Comparison of ENCODE assay signal across 7 cellular contexts in genomic region chr9:124870723-124871122, GRCh38. TPM values are rescaled to one million over a fixed set of nuclear protein-coding genes. Genes with fewer than 3 reads are reported as not detected.
DNase-seq lines count a peak whose midpoint lies in the region; ATAC-seq and TF ChIP-seq lines count a peak whose summit lies in the region.

No MANE protein-coding gene starts in this region.

- peak overlapping the region; percentile 96 for H3K4me3 Mint-ChIP-seq in HFFc6
- peak overlapping the region; percentile 81 for H3K4me3 Mint-ChIP-seq in activated CD4-positive, alpha-beta memory T cell treated with anti-CD3 and anti-CD28 coated beads for 36 hours
- peak overlapping the region; percentile 94 for H3K4me3 Mint-ChIP-seq in stimulated activated memory B cell treated with anti-CD40 and anti-IgM and Interleukin-4, amounts not matched to agents 10 μg/mL and 1 μg/mL and 100 μg/mL, for 72 hours

- H3K27me3 Mint-ChIP-seq in HFFc6 (ENCODE audit: insufficient read depth): no peaks in the 10 kb centered on the region; the same call in none of the 2 replicates
- H3K27me3 Mint-ChIP-seq in activated CD4-positive, alpha-beta memory T cell treated with anti-CD3 and anti-CD28 coated beads for 36 hours: peaks cover 1% of the 10 kb centered on the region
- H3K27me3 Mint-ChIP-seq in stimulated activated memory B cell treated with anti-CD40 and anti-IgM and Interleukin-4, amounts not matched to agents 10 μg/mL and 1 μg/mL and 100 μg/mL, for 72 hours: no peaks in the 10 kb centered on the region

- in situ Hi-C loops in ACHN (cut with HindIII; ENCODE audit: low pct_ligation_motif_present, low pct_unique_long_range_greater_than_20kb, low sequenced_read_pairs): no loop called here

- H3K4me3 ChIP-seq in right cardiac atrium (ENCODE audit: low read length): no peak overlapping the region

- TF ChIP-seq CTCF in HFFc6 (IDR thresholded peaks at IDR 0.05): no peak

- no peak for DNase-seq in HFFc6
- peak; percentile 42 for DNase-seq in activated CD4-positive, alpha-beta memory T cell treated with anti-CD3 and anti-CD28 coated beads for 36 hours
- no peak for DNase-seq in right cardiac atrium
- no peak for DNase-seq in ACHN

- POLR2A ChIA-PET in activated CD4-positive, alpha-beta memory T cell treated with anti-CD3 and anti-CD28 coated beads for 36 hours (lab: Charles Lee): interaction anchor here (0.7 to 5.8 kb wide), 9 partner anchors 8 to 371 kb away, joined by 3 to 62 read pairs (median 9); partner anchors contain the start of genes ARPC5L, HSPA5, RPL35 and SCAI

- CTCF ChIA-PET in activated CD4-positive, alpha-beta memory T cell treated with anti-CD3 and anti-CD28 coated beads for 36 hours (lab: Charles Lee): interaction anchor here (0.9 to 4.0 kb wide), 6 partner anchors 9 to 100 kb away, joined by 3 to 17 read pairs (median 4); partner anchors contain the start of genes ARPC5L, NR6A1, RPL35 and WDR38

- peak overlapping the region; percentile 85 for H3K27ac Mint-ChIP-seq in HFFc6
- peak overlapping the region; percentile 100 for H3K27ac Mint-ChIP-seq in activated CD4-positive, alpha-beta memory T cell treated with anti-CD3 and anti-CD28 coated beads for 36 hours
- peak overlapping the region; percentile 98 for H3K27ac Mint-ChIP-seq in stimulated activated memory B cell treated with anti-CD40 and anti-IgM and Interleukin-4, amounts not matched to agents 10 μg/mL and 1 μg/mL and 100 μg/mL, for 72 hours

- peaks cover 23% of the 10 kb centered on the region for H3K36me3 Mint-ChIP-seq in HFFc6 (ENCODE audit: low read depth)
- peaks cover 48% of the 10 kb centered on the region for H3K36me3 Mint-ChIP-seq in activated CD4-positive, alpha-beta memory T cell treated with anti-CD3 and anti-CD28 coated beads for 36 hours
- H3K36me3 Mint-ChIP-seq in stimulated activated memory B cell treated with anti-CD40 and anti-IgM and Interleukin-4, amounts not matched to agents 10 μg/mL and 1 μg/mL and 100 μg/mL, for 72 hours: peaks cover 43% of the 10 kb centered on the region

- no peaks in the 10 kb centered on the region for H3K27me3 ChIP-seq in right cardiac atrium (ENCODE audit: control insufficient read depth, insufficient read depth)

- H3K9me3 Mint-ChIP-seq in HFFc6: no peaks in the 10 kb centered on the region
- no peaks in the 10 kb centered on the region for H3K9me3 Mint-ChIP-seq in activated CD4-positive, alpha-beta memory T cell treated with anti-CD3 and anti-CD28 coated beads for 36 hours
- no peaks in the 10 kb centered on the region for H3K9me3 Mint-ChIP-seq in stimulated activated memory B cell treated with anti-CD40 and anti-IgM and Interleukin-4, amounts not matched to agents 10 μg/mL and 1 μg/mL and 100 μg/mL, for 72 hours

- H3K9me3 ChIP-seq in right cardiac atrium (ENCODE audit: control insufficient read depth, low read length): no peaks in the 10 kb centered on the region

- H3K4me1 Mint-ChIP-seq in HFFc6 (ENCODE audit: low read depth): peaks cover 52% of the 10 kb centered on the region
- H3K4me1 Mint-ChIP-seq in activated CD4-positive, alpha-beta memory T cell treated with anti-CD3 and anti-CD28 coated beads for 36 hours (ENCODE audit: low read depth): peaks cover 48% of the 10 kb centered on the region
- peaks cover 54% of the 10 kb centered on the region for H3K4me1 Mint-ChIP-seq in stimulated activated memory B cell treated with anti-CD40 and anti-IgM and Interleukin-4, amounts not matched to agents 10 μg/mL and 1 μg/mL and 100 μg/mL, for 72 hours

- intact Hi-C loops in activated CD4-positive, alpha-beta memory T cell treated with anti-CD3 and anti-CD28 coated beads for 36 hours (cut with micrococcal nuclease): loop anchor here (1.0 to 5.0 kb wide), 6 partner anchors 8 to 371 kb away; partner anchors contain the start of genes ARPC5L, GOLGA1, HSPA5 and PPP6C
- intact Hi-C loops in right cardiac atrium (cut with DNase I): no loop called here

- peak overlapping the region; percentile 50 for H3K27ac ChIP-seq in right cardiac atrium (ENCODE audit: low read length)

- ATAC-seq in right cardiac atrium: no peak
- peak; percentile 22 for ATAC-seq in stimulated activated memory B cell treated with anti-CD40 and anti-IgM and Interleukin-4, amounts not matched to agents 10 μg/mL and 1 μg/mL and 100 μg/mL, for 72 hours
- ATAC-seq in GM18870 (IDR thresholded peaks at IDR 0.05; ENCODE audit: unreplicated experiment): no peak
- no peak for ATAC-seq in GM21528 (IDR thresholded peaks at IDR 0.05; ENCODE audit: low FRiP score, unreplicated experiment)

- 56% methylated on average over 6 of the region's 6 CpGs for WGBS in right cardiac atrium

- H3K4me1 ChIP-seq in right cardiac atrium (ENCODE audit: control insufficient read depth, insufficient read depth, low read length): peaks cover 12% of the 10 kb centered on the region

RNA-seq across cellular contexts. Expression of gene ARPC5L, which starts 8.8 kb away (rescaled TPM):
- total RNA-seq in HFFc6 (2021; fragmentation: NEBNext Ultra II Directional; extraction: Animal tissue kit (Norgen Biotek cat#: 25700)): 10 to 100 TPM; 39.0 to 55.9 (median 44.7) TPM
- 100 to 1,000 TPM; 104 to 108 TPM for total RNA-seq in activated CD4-positive, alpha-beta memory T cell treated with anti-CD3 and anti-CD28 coated beads for 36 hours
- total RNA-seq in right cardiac atrium: 10 to 100 TPM; 31.9 to 37.7 (median 34.9) TPM
- 40.8 TPM for polyA plus RNA-seq in right cardiac atrium

RNA-seq across cellular contexts. Expression of gene RPL35, which starts 9.0 kb away (rescaled TPM):
- total RNA-seq in HFFc6 (2021; fragmentation: NEBNext Ultra II Directional; extraction: Animal tissue kit (Norgen Biotek cat#: 25700)): 1,000 to 10,000 TPM; 1,470 to 1,706 (median 1,550) TPM
- 1,000 to 10,000 TPM; 2,083 to 2,096 TPM for total RNA-seq in activated CD4-positive, alpha-beta memory T cell treated with anti-CD3 and anti-CD28 coated beads for 36 hours
- total RNA-seq in right cardiac atrium: 100 to 1,000 TPM; 696 to 797 (median 747) TPM
- 2,205 TPM for polyA plus RNA-seq in right cardiac atrium

RNA-seq across cellular contexts. Expression of gene WDR38, which starts 17.5 kb away (rescaled TPM):
- total RNA-seq in HFFc6 (2021; fragmentation: NEBNext Ultra II Directional; extraction: Animal tissue kit (Norgen Biotek cat#: 25700)): not detected
- not detected for total RNA-seq in activated CD4-positive, alpha-beta memory T cell treated with anti-CD3 and anti-CD28 coated beads for 36 hours
- not detected for total RNA-seq in right cardiac atrium
- 0.09 TPM for polyA plus RNA-seq in right cardiac atrium
